19 cellular contexts compared by ENCODE assay signal in genomic region chr6:43713611-43714310, GRCh38. TPM values are rescaled to one million over a fixed set of nuclear protein-coding genes. Genes with fewer than 3 reads are reported as not detected.
A peak's percentile ranks its signal among the peaks of the same experiment; 100 is the strongest.
DNase-seq lines count a peak whose midpoint lies in the region; ATAC-seq and TF ChIP-seq lines count a peak whose summit lies in the region.
"Had no signal": no experiment of that assay in that cellular context is flagged by ENCODE, and none has a peak within 500 bp of the region (broad histone marks: within the 10 kb centered on the region; RNA-seq: fewer than 3 reads in every experiment).

No MANE protein-coding gene starts in this region.

- 88 to 96% methylated on average over 5 to 9 of the region's 13 CpGs for WGBS in gastroesophageal sphincter (ENCODE audit: low coverage in 1 of 2), 2 donors
- 77 to 84% (median 81%) methylated on average over 13 of the region's 13 CpGs for WGBS in ovary, 3 donors

- intact Hi-C loops in ovary (cut with DNase I): no loop called here

- no peak for TF ChIP-seq POLR2A in gastroesophageal sphincter (IDR thresholded peaks at IDR 0.05)
- no peak for TF ChIP-seq POLR2A in ovary (IDR thresholded peaks at IDR 0.05)

- no peak for ATAC-seq in gastroesophageal sphincter
- no peak for ATAC-seq in HG02623 (IDR thresholded peaks at IDR 0.05; ENCODE audit: unreplicated experiment)
- ATAC-seq: activated CD8-positive, alpha-beta T cell treated with anti-CD3 and anti-CD28 coated beads, Interleukin-2, amount 10 ng/mL, durations not matched to agents 7 days and 5 days; activated naive CD4-positive, alpha-beta T cell treated with anti-CD3 and anti-CD28 coated beads, Interleukin-2, amount 50 U/mL, for 72 hours had no signal

- peaks cover 14% of the 10 kb centered on the region for H3F3A ChIP-seq in DOHH2 (ENCODE audit: control insufficient read depth, insufficient read depth)

- H3K9me2 ChIP-seq in DOHH2 (replicated peaks; ENCODE audit: control insufficient read depth, low read length): no peaks in the 10 kb centered on the region

- H3K36me3 Mint-ChIP-seq in endothelial cell (ENCODE audit: low read depth, unreplicated experiment) (no peaks in the 10 kb centered on the region), progenitor cell of endocrine pancreas (ENCODE audit: insufficient read depth) (no peaks in the 10 kb centered on the region)
- H3K36me3 Mint-ChIP-seq: activated naive CD4-positive, alpha-beta T cell treated with anti-CD3 and anti-CD28 coated beads, Interleukin-2, amount 50 U/mL, for 72 hours had no signal

- no peaks in the 10 kb centered on the region for H3K9me3 ChIP-seq in DOHH2 (ENCODE audit: control insufficient read depth, insufficient read depth, low read length)
- H3K9me3 ChIP-seq in gastroesophageal sphincter: no peaks in the 10 kb centered on the region
- H3K9me3 ChIP-seq in ovary: no peaks in the 10 kb centered on the region

- H3K27me3 ChIP-seq in DOHH2 (ENCODE audit: control insufficient read depth, low read length) (peaks cover 22% of the 10 kb centered on the region), KMS-11 (ENCODE audit: insufficient read depth, low read depth) (no peaks in the 10 kb centered on the region), gastroesophageal sphincter (no peaks in the 10 kb centered on the region), ovary (no peaks in the 10 kb centered on the region)

- H3K4me1 ChIP-seq in DOHH2 (ENCODE audit: control insufficient read depth, low read length) (peaks cover 36% of the 10 kb centered on the region), KMS-11 (ENCODE audit: low read depth, poor library complexity, severe bottlenecking) (peaks cover 59% of the 10 kb centered on the region), gastroesophageal sphincter (peaks cover 0 to 33% (median 18%) of the 10 kb centered on the region in 3 donors), ovary (ENCODE audit: insufficient read depth) (peaks cover 27% of the 10 kb centered on the region)

- H3K4me2 ChIP-seq in DOHH2 (ENCODE audit: low read length): peak overlapping the region; percentile 75
- peak overlapping the region; percentile 20; the same call in 1 of the 2 replicates for H3K4me2 ChIP-seq in KMS-11

- no peaks in the 10 kb centered on the region for H3K9me3 Mint-ChIP-seq in endothelial cell (ENCODE audit: unreplicated experiment)
- H3K9me3 Mint-ChIP-seq in progenitor cell of endocrine pancreas (ENCODE audit: low read depth): no peaks in the 10 kb centered on the region
- H3K9me3 Mint-ChIP-seq: activated naive CD4-positive, alpha-beta T cell treated with anti-CD3 and anti-CD28 coated beads, Interleukin-2, amount 50 U/mL, for 72 hours; HFFc6; T-helper 1 cell treated with Interleukin-12 subunit alpha and Interleukin-12 subunit beta and Interleukin-4 antibody, amounts not matched to agents 30 μg/mL and 1 μg/mL, for 36 hours had no signal

- H3K27ac Mint-ChIP-seq in endothelial cell (ENCODE audit: unreplicated experiment) (peak overlapping the region; percentile 27), progenitor cell of endocrine pancreas (peak overlapping the region; percentile 54)
- H3K27ac Mint-ChIP-seq: activated CD8-positive, alpha-beta T cell treated with anti-CD3 and anti-CD28 coated beads, Interleukin-2, amount 10 ng/mL, durations not matched to agents 7 days and 5 days; activated naive CD4-positive, alpha-beta T cell treated with anti-CD3 and anti-CD28 coated beads, Interleukin-2, amount 50 U/mL, for 72 hours; HFFc6; T-helper 1 cell treated with Interleukin-12 subunit alpha and Interleukin-12 subunit beta and Interleukin-4 antibody, amounts not matched to agents 30 μg/mL and 1 μg/mL, for 36 hours had no signal

- H3K27ac ChIP-seq in DOHH2 (ENCODE audit: low read depth, low read length) (peak overlapping the region; percentile 55), KMS-11 (peak overlapping the region; percentile 73), gastroesophageal sphincter (peak overlapping the region in 1 of 4 donors; percentile 47), ovary (no peak overlapping the region)

- no peak overlapping the region for H2AFZ ChIP-seq in KMS-11 (ENCODE audit: low read depth)

- no peaks in the 10 kb centered on the region for H3K36me3 ChIP-seq in DOHH2 (ENCODE audit: control insufficient read depth, low read length)
- H3K36me3 ChIP-seq in KMS-11 (ENCODE audit: insufficient read depth): no peaks in the 10 kb centered on the region
- H3K36me3 ChIP-seq in gastroesophageal sphincter: no peaks in the 10 kb centered on the region
- H3K36me3 ChIP-seq in ovary: no peaks in the 10 kb centered on the region

- no peak overlapping the region for H3K9ac ChIP-seq in KMS-11

- H3K4me1 Mint-ChIP-seq in endothelial cell (ENCODE audit: unreplicated experiment): peaks cover 7% of the 10 kb centered on the region
- H3K4me1 Mint-ChIP-seq in progenitor cell of endocrine pancreas (ENCODE audit: low read depth): peaks cover 9% of the 10 kb centered on the region

- no peaks in the 10 kb centered on the region for H3K79me2 ChIP-seq in DOHH2 (ENCODE audit: control insufficient read depth, low read length)
- H3K79me2 ChIP-seq in KMS-11 (ENCODE audit: insufficient read depth, low read depth): no peaks in the 10 kb centered on the region

- TF ChIP-seq EP300 in gastroesophageal sphincter (IDR thresholded peaks at IDR 0.05) (no peak), ovary (IDR thresholded peaks at IDR 0.05) (no peak)

- H3K4me3 Mint-ChIP-seq in endothelial cell (ENCODE audit: unreplicated experiment) (no peak overlapping the region), progenitor cell of endocrine pancreas (ENCODE audit: low read depth) (no peak overlapping the region)
- H3K4me3 Mint-ChIP-seq: activated CD8-positive, alpha-beta T cell treated with anti-CD3 and anti-CD28 coated beads, Interleukin-2, amount 10 ng/mL, durations not matched to agents 7 days and 5 days; HFFc6; T-helper 1 cell treated with Interleukin-12 subunit alpha and Interleukin-12 subunit beta and Interleukin-4 antibody, amounts not matched to agents 30 μg/mL and 1 μg/mL, for 36 hours had no signal

- H3K27me3 Mint-ChIP-seq in endothelial cell (ENCODE audit: unreplicated experiment) (peaks cover 7% of the 10 kb centered on the region), progenitor cell of endocrine pancreas (peaks cover 18% of the 10 kb centered on the region)

- H3K4me3 ChIP-seq in DOHH2 (ENCODE audit: low read length) (peak overlapping the region; percentile 54), KMS-11 (IDR thresholded peaks at IDR 0.05; ENCODE audit: insufficient read depth, low read depth, low read length) (no peak overlapping the region), gastroesophageal sphincter (no peak overlapping the region), ovary (no peak overlapping the region)

- no peak for DNase-seq in endothelial cell (ENCODE audit: low spot score)
- DNase-seq in progenitor cell of endocrine pancreas (ENCODE audit: low spot score, unreplicated experiment): no peak
- no peak for DNase-seq in ovary
- DNase-seq: activated CD8-positive, alpha-beta T cell treated with anti-CD3 and anti-CD28 coated beads, Interleukin-2, amount 10 ng/mL, durations not matched to agents 7 days and 5 days; activated T-cell treated with anti-CD3 and anti-CD28 coated beads, Interleukin-2, amount 50 U/mL, for 48 hours; Calu3; foreskin melanocyte; HFFc6; left cardiac atrium; NCI-H187 treated with DMSO at 0.1 percent for 48 hours; occipital lobe; SHP77; stimulated activated CD4-positive, alpha-beta T cell treated with anti-CD3 and anti-CD28 coated beads, Interleukin-2, amount 100 ng/mL, for 24 hours had no signal

- TF ChIP-seq CTCF in DOHH2 (IDR thresholded peaks at IDR 0.05; ENCODE audit: low read depth, low read length, poor library complexity, severe bottlenecking) (no peak), KMS-11 (conservative IDR thresholded peaks at IDR 0.05; ENCODE audit: low read depth, low read length) (no peak), endothelial cell (IDR thresholded peaks at IDR 0.05; ENCODE audit: unreplicated experiment) (no peak), progenitor cell of endocrine pancreas (IDR thresholded peaks at IDR 0.05; ENCODE audit: unreplicated experiment) (no peak), gastroesophageal sphincter (IDR thresholded peaks at IDR 0.05) (no peak), ovary (IDR thresholded peaks at IDR 0.05) (no peak)

- H4K20me1 ChIP-seq in DOHH2 (ENCODE audit: control insufficient read depth, insufficient read depth, low read depth, low read length) (no peaks in the 10 kb centered on the region), KMS-11 (ENCODE audit: insufficient read depth) (no peaks in the 10 kb centered on the region)

RNA-seq across cellular contexts. Expression of gene MRPS18A, which starts 26.2 kb away (rescaled TPM):
- total RNA-seq in endothelial cell (ENCODE audit: unreplicated experiment) (45.5 TPM), progenitor cell of endocrine pancreas (39.8 and 41.9 TPM in 2 replicates), gastroesophageal sphincter (10 to 100 TPM; 36.3 to 47.3 (median 38.6) TPM), ovary (10 to 100 TPM; 21.9 to 44.1 (median 25.9) TPM)
- 10 to 100 TPM; 35.1 to 45.0 TPM for polyA plus RNA-seq in ovary

RNA-seq across cellular contexts. Expression of gene VEGFA, which starts 56.2 kb away (rescaled TPM):
- total RNA-seq in endothelial cell (ENCODE audit: unreplicated experiment) (3.5 TPM), progenitor cell of endocrine pancreas (243 and 267 TPM in 2 replicates), gastroesophageal sphincter (10 to 100 TPM; 32.2 to 66.2 (median 40.1) TPM), ovary (100 to 1,000 TPM in 1 of 7 donors, 10 to 100 TPM in 6; 19.2 to 123 (median 45.2) TPM)
- 10 to 100 TPM; 20.8 to 44.7 TPM for polyA plus RNA-seq in ovary

Comparison
In these comparisons a context has a peak if more than half of its experiments do, and no peak if none do; other contexts are left out.
1. H3K27ac ChIP-seq: peak in DOHH2 (single experiment) and KMS-11 (single experiment); none in ovary (0 of 2).